In the genomic region with DNA sequence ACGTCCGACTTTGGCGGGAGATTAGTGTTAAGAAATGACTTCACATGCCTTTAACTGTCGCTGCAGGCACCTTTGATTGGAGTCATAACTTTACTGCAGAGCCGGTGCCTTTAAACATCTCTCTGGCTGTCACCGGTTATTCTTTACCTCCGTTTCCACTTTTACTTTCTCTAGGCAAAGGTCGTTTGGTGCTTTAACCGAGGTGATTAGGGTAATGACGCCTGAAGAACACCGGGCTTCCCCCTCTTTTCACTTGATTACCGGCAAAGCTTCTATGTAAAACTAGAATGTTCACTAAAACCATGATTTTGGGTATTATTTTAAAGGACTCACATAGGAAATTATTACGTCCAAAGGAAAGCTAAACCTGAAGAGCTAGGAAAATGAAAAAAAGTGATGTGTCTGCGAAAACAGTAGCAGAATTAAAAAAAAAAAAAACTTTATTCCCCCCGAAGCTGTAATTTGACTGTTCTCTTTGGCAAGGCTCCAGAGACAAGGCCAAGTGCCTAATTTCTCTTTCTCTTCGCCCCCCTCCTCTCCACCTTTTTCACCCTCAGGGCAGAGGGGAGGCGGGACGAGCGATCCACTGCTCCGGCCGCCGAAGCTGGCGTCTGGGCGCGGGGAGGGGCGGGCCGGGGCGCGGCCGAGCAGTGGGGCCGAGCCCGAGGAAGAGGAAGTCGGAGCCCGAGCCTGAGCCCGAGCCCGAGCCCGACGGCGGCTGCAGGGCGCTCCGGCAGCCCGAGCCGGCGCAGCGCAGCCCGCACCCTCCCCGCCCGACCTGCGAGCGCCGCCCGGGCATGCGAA, we compare ENCODE assay signal across 8 cellular contexts. TPM values are rescaled to one million over a fixed set of nuclear protein-coding genes. Genes with fewer than 3 reads are reported as not detected.
DNase-seq lines count a peak whose midpoint lies in the region; ATAC-seq, FAIRE-seq and TF ChIP-seq lines count a peak whose summit lies in the region.

Gene PLEKHG1 (plus strand): TSS at position 687 of the 804 bp plus-strand sequence. CDS start 133,797 bp downstream, outside the sequence.

- CTCF ChIA-PET in WTC11 (lab: Charles Lee): interaction anchor here (0.6 to 2.5 kb wide), 9 partner anchors 16 to 233 kb away, joined by 3 to 20 read pairs (median 4); no protein-coding TSS in a partner anchor

- H3K9me3 Mint-ChIP-seq in WTC11: no peaks in the 10 kb centered on the region

- H2AFZ ChIP-seq in GM23248: peak within 1 kb of the TSS; percentile 89

- peaks cover 19% of the 10 kb centered on the region for H3K4me1 Mint-ChIP-seq in WTC11

- H3F3A ChIP-seq in GM23248 (ENCODE audit: insufficient read depth): no peaks in the 10 kb centered on the region

- intact Hi-C loops in kidney (cut with DNase I): no loop called here

- H3K9ac ChIP-seq in GM23248 (no peak within 1 kb of the TSS), kidney (ENCODE audit: low read length in 2 of 2) (peak within 1 kb of the TSS in 1 of 2 donors; percentile 66)

- H3K9me3 ChIP-seq in GM23248 (ENCODE audit: low read depth): no peaks in the 10 kb centered on the region
- no peaks in the 10 kb centered on the region for H3K9me3 ChIP-seq in kidney (ENCODE audit: control insufficient read depth in 1 of 2, low read length in 2 of 2)

- peak; percentile 93 for ATAC-seq in WTC11

- H3K27me3 ChIP-seq in GM06990 (replicated peaks; ENCODE audit: control insufficient read depth, insufficient read depth, low read length) (peaks cover 1% of the 10 kb centered on the region; the same call in 1 of the 2 replicates), GM23248 (replicated peaks; ENCODE audit: insufficient read depth) (peaks cover 66% of the 10 kb centered on the region)

- peak within 1 kb of the TSS; percentile 59 for H3K4me3 ChIP-seq in GM06990 (replicated peaks; ENCODE audit: low read depth, low read length)
- peak within 1 kb of the TSS; percentile 74 for H3K4me3 ChIP-seq in GM23248
- peak within 1 kb of the TSS; percentile 53 for H3K4me3 ChIP-seq in LNCaP clone FGC (ENCODE audit: low read depth, low read length)
- peak within 1 kb of the TSS; percentile 61 to 74 for H3K4me3 ChIP-seq in kidney (ENCODE audit: low read length in 2 of 2)

- H3K79me2 ChIP-seq in GM23248 (ENCODE audit: insufficient read depth): no peaks in the 10 kb centered on the region

- H3K4me1 ChIP-seq in GM23248 (ENCODE audit: insufficient read depth) (no peaks in the 10 kb centered on the region), kidney (ENCODE audit: control insufficient read depth in 1 of 2, insufficient read depth in 1 of 2, low read depth in 1 of 2, low read length in 2 of 2) (peaks cover 0 to 4% of the 10 kb centered on the region in 2 donors)

- H3K4me2 ChIP-seq in GM23248 (ENCODE audit: unreplicated experiment): peak within 1 kb of the TSS; percentile 80

- POLR2A ChIA-PET in WTC11 (lab: Charles Lee): interaction anchor here (0.6 to 1.3 kb wide), 6 partner anchors 167 to 802 kb away, joined by 3 to 5 read pairs (median 3); no protein-coding TSS in a partner anchor

- TF ChIP-seq CTCF in GM06990 (IDR thresholded peaks at IDR 0.05; ENCODE audit: insufficient read depth, low read length, poor library complexity, severe bottlenecking): no peak
- no peak for TF ChIP-seq CTCF in LNCaP clone FGC (IDR thresholded peaks at IDR 0.05; ENCODE audit: control insufficient read depth, extremely low read depth, insufficient read depth)
- no peak for TF ChIP-seq CTCF in WTC11 (IDR thresholded peaks at IDR 0.05)
- TF ChIP-seq CTCF in kidney (IDR thresholded peaks at IDR 0.05; ENCODE audit: borderline replicate concordance, extremely low read depth, insufficient read depth): no peak

- H3K36me3 ChIP-seq in GM06990 (ENCODE audit: control insufficient read depth, insufficient read depth, low read length) (no peaks in the 10 kb centered on the region), GM23248 (ENCODE audit: low read depth) (no peaks in the 10 kb centered on the region), kidney (ENCODE audit: control insufficient read depth in 1 of 2, insufficient read depth in 2 of 2, low read length in 2 of 2) (no peaks in the 10 kb centered on the region)

- no peak within 1 kb of the TSS for H3K27ac ChIP-seq in GM23248
- peak within 1 kb of the TSS; percentile 69 to 85 for H3K27ac ChIP-seq in kidney (ENCODE audit: low read depth in 2 of 2, low read length in 2 of 2)

- peak within 1 kb of the TSS; percentile 89 for H3K4me3 Mint-ChIP-seq in WTC11

- in situ Hi-C loops in GM23248 (cut with MboI): no loop called here

- FAIRE-seq in kidney (lab: Jason Lieb, UNC): no peak

- H4K20me1 ChIP-seq in GM23248 (ENCODE audit: insufficient read depth): no peaks in the 10 kb centered on the region

- WGBS in GM23248 (ENCODE audit: low coverage in 1 of 2, low lambda C conversion rate in 2 of 2, missing lambda C conversion rate in 2 of 2), 2 experiments: 18 to 37% methylated on average over 24 to 53 of the region's 53 CpGs

- DNase-seq in GM06990 (ENCODE audit: extremely low read depth, insufficient read length) (peak; percentile 75), GM23248 (peak; percentile 71), LNCaP clone FGC (ENCODE audit: low read depth) (no peak), WTC11 (ENCODE audit: low spot score) (peak; percentile 75), cerebellum (ENCODE audit: low spot score) (peak; percentile 19), kidney (peak; percentile 94), pons (ENCODE audit: low spot score) (no peak)
- peak; percentile 29 to 33 for DNase-seq in stimulated activated CD4-positive, alpha-beta T cell treated with anti-CD3 and anti-CD28 coated beads, Interleukin-15, amount 100 ng/mL, for 1 hour (ENCODE audit: low read depth in 1 of 2, low spot score in 1 of 2)

- H3K27ac Mint-ChIP-seq in WTC11: peak within 1 kb of the TSS; percentile 23; the same call in 1 of the 2 replicates

- H3K27me3 Mint-ChIP-seq in WTC11 (ENCODE audit: low read depth): peaks cover 61% of the 10 kb centered on the region

- H3K9me2 ChIP-seq in GM23248 (ENCODE audit: insufficient read depth): no peaks in the 10 kb centered on the region

- H3K36me3 Mint-ChIP-seq in WTC11: no peaks in the 10 kb centered on the region

TF ChIP-seq in WTC11, 78 proteins besides CTCF, POLR2A, EP300 and RAD21:
- TF ChIP-seq CREM (CRISPR knock-in tag; IDR thresholded peaks at IDR 0.05): 0 out of 2 replicates have a peak, but pooled peaks have one; percentile 2
- TF ChIP-seq HMGA2 (CRISPR knock-in tag; IDR thresholded peaks at IDR 0.05): no peak
- TF ChIP-seq, protein P1, sequence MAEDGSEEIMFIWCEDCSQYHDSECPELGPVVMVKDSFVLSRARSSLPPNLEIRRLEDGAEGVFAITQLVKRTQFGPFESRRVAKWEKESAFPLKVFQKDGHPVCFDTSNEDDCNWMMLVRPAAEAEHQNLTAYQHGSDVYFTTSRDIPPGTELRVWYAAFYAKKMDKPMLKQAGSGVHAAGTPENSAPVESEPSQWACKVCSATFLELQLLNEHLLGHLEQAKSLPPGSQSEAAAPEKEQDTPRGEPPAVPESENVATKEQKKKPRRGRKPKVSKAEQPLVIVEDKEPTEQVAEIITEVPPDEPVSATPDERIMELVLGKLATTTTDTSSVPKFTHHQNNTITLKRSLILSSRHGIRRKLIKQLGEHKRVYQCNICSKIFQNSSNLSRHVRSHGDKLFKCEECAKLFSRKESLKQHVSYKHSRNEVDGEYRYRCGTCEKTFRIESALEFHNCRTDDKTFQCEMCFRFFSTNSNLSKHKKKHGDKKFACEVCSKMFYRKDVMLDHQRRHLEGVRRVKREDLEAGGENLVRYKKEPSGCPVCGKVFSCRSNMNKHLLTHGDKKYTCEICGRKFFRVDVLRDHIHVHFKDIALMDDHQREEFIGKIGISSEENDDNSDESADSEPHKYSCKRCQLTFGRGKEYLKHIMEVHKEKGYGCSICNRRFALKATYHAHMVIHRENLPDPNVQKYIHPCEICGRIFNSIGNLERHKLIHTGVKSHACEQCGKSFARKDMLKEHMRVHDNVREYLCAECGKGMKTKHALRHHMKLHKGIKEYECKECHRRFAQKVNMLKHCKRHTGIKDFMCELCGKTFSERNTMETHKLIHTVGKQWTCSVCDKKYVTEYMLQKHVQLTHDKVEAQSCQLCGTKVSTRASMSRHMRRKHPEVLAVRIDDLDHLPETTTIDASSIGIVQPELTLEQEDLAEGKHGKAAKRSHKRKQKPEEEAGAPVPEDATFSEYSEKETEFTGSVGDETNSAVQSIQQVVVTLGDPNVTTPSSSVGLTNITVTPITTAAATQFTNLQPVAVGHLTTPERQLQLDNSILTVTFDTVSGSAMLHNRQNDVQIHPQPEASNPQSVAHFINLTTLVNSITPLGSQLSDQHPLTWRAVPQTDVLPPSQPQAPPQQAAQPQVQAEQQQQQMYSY (CRISPR knock-in tag; IDR thresholded peaks at IDR 0.05): no peak
- no peak for TF ChIP-seq ZNF263 (CRISPR knock-in tag; IDR thresholded peaks at IDR 0.05; ENCODE audit: low read depth)
- TF ChIP-seq SP1 (CRISPR knock-in tag; conservative IDR thresholded peaks at IDR 0.05): peak; percentile 61; the same call in 1 of the 2 replicates
- TF ChIP-seq TP53 (CRISPR knock-in tag; IDR thresholded peaks at IDR 0.05): 0 out of 2 replicates have a peak, but pooled peaks have one; percentile 20
- TF ChIP-seq ZBTB21 (CRISPR knock-in tag; IDR thresholded peaks at IDR 0.05; ENCODE audit: borderline replicate concordance): no peak

RNA-seq across cellular contexts. Expression of gene PLEKHG1, which starts in this region (rescaled TPM):
- total RNA-seq in GM23248 (2014; rRNA removed; shearing (Covaris generic)): 0.11 and 3.7 TPM in 2 replicates
- polyA plus RNA-seq in GM23248 (2016; fragmentation: Nextera tagmentation; extraction: Ambion mirVana) (0.20 and 0.51 TPM in 2 replicates), kidney (ENCODE audit: insufficient read depth, low read depth, low replicate concordance) (2.8 TPM)
- total RNA-seq in WTC11 (2021) (2.6 to 3.5 TPM (median 2.7 TPM) in 3 replicates), cerebellum (45.2 TPM), kidney (58.7 TPM)

Comparison
In these comparisons a context has a peak if more than half of its experiments do, and no peak if none do; other contexts are left out.
1. DNase-seq: peak in GM06990 (single experiment), GM23248 (single experiment), WTC11 (single experiment), cerebellum (single experiment), kidney (single experiment) and stimulated activated CD4-positive, alpha-beta T cell treated with anti-CD3 and anti-CD28 coated beads, Interleukin-15, amount 100 ng/mL, for 1 hour (2 of 2); none in LNCaP clone FGC (single experiment) and pons (single experiment).
2. Peak in every context shown above with its lines, with median percentiles within 50 percentile points of each other: H3K4me3 ChIP-seq.